ENCODE assay signal across 3 cellular contexts in the genomic region with DNA sequence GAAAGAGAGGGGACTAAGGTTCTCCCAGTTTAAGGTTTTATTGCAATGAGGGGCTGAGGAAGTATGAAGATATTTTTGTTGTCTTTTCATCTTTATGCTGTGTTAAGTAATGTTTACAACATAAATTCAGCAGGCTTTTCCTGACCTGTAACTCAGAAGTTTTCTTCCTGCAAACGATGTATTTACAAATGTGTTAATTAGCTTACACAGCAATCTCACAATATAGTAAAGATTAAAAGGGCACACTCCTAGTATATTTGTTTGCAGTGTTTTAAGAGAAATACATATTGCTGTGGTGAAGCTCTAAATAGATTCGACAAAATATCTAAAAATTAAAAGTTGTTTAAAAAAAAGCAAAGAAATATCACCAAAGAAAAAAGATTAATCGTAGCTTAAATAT.
TF ChIP-seq lines count a peak whose summit lies in the region.

No MANE protein-coding gene starts in this region.

TF ChIP-seq in SK-N-SH, 30 proteins besides CTCF, POLR2A, EP300 and RAD21:
- TF ChIP-seq GABPA (IDR thresholded peaks at IDR 0.05; ENCODE audit: low read depth) (no peak), MXI1 (IDR thresholded peaks at IDR 0.05; ENCODE audit: low read depth, low read length) (no peak), RFX5 (IDR thresholded peaks at IDR 0.05; ENCODE audit: low read length) (no peak), REST (IDR thresholded peaks at IDR 0.05; ENCODE audit: low read depth, low read length) (no peak), SIN3A (IDR thresholded peaks at IDR 0.05; ENCODE audit: borderline replicate concordance, low read depth, low read length) (no peak), EZH2phosphoT487 (IDR thresholded peaks at IDR 0.05; ENCODE audit: borderline replicate concordance, low read depth) (no peak), RXRA (IDR thresholded peaks at IDR 0.05; ENCODE audit: borderline replicate concordance, low read depth) (no peak), NFIC (IDR thresholded peaks at IDR 0.05; ENCODE audit: borderline replicate concordance) (no peak), POLR2AphosphoS5 (IDR thresholded peaks at IDR 0.05; ENCODE audit: low read depth, low read length) (no peak), NRF1 (IDR thresholded peaks at IDR 0.05; ENCODE audit: low read depth, low read length) (no peak)
- TF ChIP-seq, protein P1, sequence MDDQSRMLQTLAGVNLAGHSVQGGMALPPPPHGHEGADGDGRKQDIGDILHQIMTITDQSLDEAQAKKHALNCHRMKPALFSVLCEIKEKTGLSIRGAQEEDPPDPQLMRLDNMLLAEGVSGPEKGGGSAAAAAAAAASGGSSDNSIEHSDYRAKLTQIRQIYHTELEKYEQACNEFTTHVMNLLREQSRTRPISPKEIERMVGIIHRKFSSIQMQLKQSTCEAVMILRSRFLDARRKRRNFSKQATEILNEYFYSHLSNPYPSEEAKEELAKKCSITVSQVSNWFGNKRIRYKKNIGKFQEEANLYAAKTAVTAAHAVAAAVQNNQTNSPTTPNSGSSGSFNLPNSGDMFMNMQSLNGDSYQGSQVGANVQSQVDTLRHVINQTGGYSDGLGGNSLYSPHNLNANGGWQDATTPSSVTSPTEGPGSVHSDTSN (IDR thresholded peaks at IDR 0.05): no peak
- TF ChIP-seq, protein P2, sequence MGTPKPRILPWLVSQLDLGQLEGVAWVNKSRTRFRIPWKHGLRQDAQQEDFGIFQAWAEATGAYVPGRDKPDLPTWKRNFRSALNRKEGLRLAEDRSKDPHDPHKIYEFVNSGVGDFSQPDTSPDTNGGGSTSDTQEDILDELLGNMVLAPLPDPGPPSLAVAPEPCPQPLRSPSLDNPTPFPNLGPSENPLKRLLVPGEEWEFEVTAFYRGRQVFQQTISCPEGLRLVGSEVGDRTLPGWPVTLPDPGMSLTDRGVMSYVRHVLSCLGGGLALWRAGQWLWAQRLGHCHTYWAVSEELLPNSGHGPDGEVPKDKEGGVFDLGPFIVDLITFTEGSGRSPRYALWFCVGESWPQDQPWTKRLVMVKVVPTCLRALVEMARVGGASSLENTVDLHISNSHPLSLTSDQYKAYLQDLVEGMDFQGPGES (IDR thresholded peaks at IDR 0.05; ENCODE audit: low read depth, low read length): no peak
TF ChIP-seq in SK-N-SH: peak in this region for 0.

TF ChIP-seq in SK-N-SH treated with all-trans-retinoic acid at 6 μM for 48 hours, 23 proteins besides CTCF, POLR2A, EP300 and RAD21:
- TF ChIP-seq TCF4 (CRISPR knock-in tag; IDR thresholded peaks at IDR 0.05; ENCODE audit: borderline replicate concordance): no peak

TF ChIP-seq in K562, 482 proteins besides CTCF, POLR2A, EP300 and RAD21:
- TF ChIP-seq ZNF316 (IDR thresholded peaks at IDR 0.05): peak; percentile 57; the same call in 1 of the 2 replicates
- no peak for TF ChIP-seq EWSR1 (IDR thresholded peaks at IDR 0.05; ENCODE audit: borderline replicate concordance, low read depth, partially characterized antibody)
- no peak for TF ChIP-seq KDM1A (IDR thresholded peaks at IDR 0.05)
- peak; percentile 34; the same call in 1 of the 2 replicates for TF ChIP-seq MAFG (tag; conservative IDR thresholded peaks at IDR 0.05)
- no peak for TF ChIP-seq PPARD (CRISPR knock-in tag; IDR thresholded peaks at IDR 0.05)
- TF ChIP-seq DDX20 (tag; IDR thresholded peaks at IDR 0.05; ENCODE audit: low read depth): no peak
- TF ChIP-seq, protein P3, sequence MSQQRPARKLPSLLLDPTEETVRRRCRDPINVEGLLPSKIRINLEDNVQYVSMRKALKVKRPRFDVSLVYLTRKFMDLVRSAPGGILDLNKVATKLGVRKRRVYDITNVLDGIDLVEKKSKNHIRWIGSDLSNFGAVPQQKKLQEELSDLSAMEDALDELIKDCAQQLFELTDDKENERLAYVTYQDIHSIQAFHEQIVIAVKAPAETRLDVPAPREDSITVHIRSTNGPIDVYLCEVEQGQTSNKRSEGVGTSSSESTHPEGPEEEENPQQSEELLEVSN (IDR thresholded peaks at IDR 0.05; ENCODE audit: borderline replicate concordance in 1 of 2, extremely low read depth in 1 of 2, insufficient read depth in 1 of 2, insufficient read length in 1 of 2, low read depth in 1 of 2, low read length in 1 of 2, poor library complexity in 1 of 2, severe bottlenecking in 1 of 2): no peak
